In genomic region chr9:115335441-115335840, GRCh38 we compare ENCODE assay signal across 8 cellular contexts.
"Had no signal": no experiment of that assay in that cellular context is flagged by ENCODE, and none has a peak within 500 bp of the region (broad histone marks: within the 10 kb centered on the region; RNA-seq: fewer than 3 reads in every experiment).

No MANE protein-coding gene starts in this region.

- H3K27ac Mint-ChIP-seq: GM23338, H9, HFFc6 had no signal

- DNase-seq: GM23248, GOT3, H7, H9, HCEC 1CT, HFFc6 had no signal

- H3K4me1 Mint-ChIP-seq: GM23338, H9 had no signal

- ATAC-seq: GM23338, HCT116 had no signal

- H3K4me3 Mint-ChIP-seq: GM23338, H9, HFFc6 had no signal
